In genomic region chr3:5141760-5142159, GRCh38 we compare ENCODE assay signal across 24 cellular contexts.
"Had no signal": no experiment of that assay in that cellular context is flagged by ENCODE, and none has a peak within 500 bp of the region (broad histone marks: within the 10 kb centered on the region; RNA-seq: fewer than 3 reads in every experiment).

No MANE protein-coding gene starts in this region.

- H3K27ac Mint-ChIP-seq: natural killer cell treated with Interleukin-12 subunit alpha and Interleukin-12 subunit beta and Interleukin-15 and Interleukin-18, amount 100 ng/mL, for 72 hours; progenitor cell of endocrine pancreas had no signal

- ATAC-seq: heart right ventricle; mucosa of descending colon; naive thymus-derived CD4-positive, alpha-beta T cell; natural killer cell treated with Interleukin-12 subunit alpha and Interleukin-12 subunit beta and Interleukin-15 and Interleukin-18, amount 100 ng/mL, for 72 hours; right cardiac atrium; sciatic nerve; stimulated activated naive CD8-positive, alpha-beta T cell treated with anti-CD3 and anti-CD28 coated beads, Interleukin-15, amount 100 ng/mL, for 72 hours had no signal

- H3K27me3 Mint-ChIP-seq: naive thymus-derived CD4-positive, alpha-beta T cell; natural killer cell treated with Interleukin-12 subunit alpha and Interleukin-12 subunit beta and Interleukin-15 and Interleukin-18, amount 100 ng/mL, for 72 hours; progenitor cell of endocrine pancreas; stimulated activated naive CD8-positive, alpha-beta T cell treated with anti-CD3 and anti-CD28 coated beads, Interleukin-15, amount 100 ng/mL, for 72 hours had no signal

- DNase-seq: heart right ventricle; islet precursor cell; left ventricle myocardium inferior; midbrain; mucosa of descending colon; naive thymus-derived CD4-positive, alpha-beta T cell; ovary; right cardiac atrium; stimulated activated CD4-positive, alpha-beta T cell treated with anti-CD3 and anti-CD28 coated beads, Interleukin-1b, Interleukin-23, amount 100 ng/mL, for 48 hours; stimulated activated CD4-positive, alpha-beta T cell treated with anti-CD3 and anti-CD28 coated beads, Interleukin-2, amount 100 ng/mL, for 48 hours; stimulated activated CD4-positive, alpha-beta T cell treated with anti-CD3 and anti-CD28 coated beads, Interleukin-4, amount 100 ng/mL, for 4 hours; stimulated activated CD8-positive, alpha-beta memory T cell treated with anti-CD3 and anti-CD28 coated beads, Interleukin-4, amount 100 ng/mL, for 48 hours; stimulated activated naive CD4-positive, alpha-beta T cell treated with Interleukin-2 at 50 U/mL for 16 hours; stimulated activated naive CD8-positive, alpha-beta T cell treated with anti-CD3 and anti-CD28 coated beads, Interleukin-15, amount 100 ng/mL, for 72 hours; substantia nigra; upper lobe of left lung had no signal

- H3K9me3 ChIP-seq: mucosa of descending colon, ovary, tibial nerve, upper lobe of left lung had no signal

- H2AFZ ChIP-seq: hepatocyte had no signal

- H3K4me2 ChIP-seq: hepatocyte, smooth muscle cell had no signal

- H3K4me3 ChIP-seq: heart right ventricle, hepatocyte, left ventricle myocardium inferior, lung, mucosa of descending colon, ovary, smooth muscle cell, tibial nerve, upper lobe of left lung had no signal

- H3K27ac ChIP-seq: heart right ventricle, hepatocyte, left ventricle myocardium inferior, ovary, tibial nerve had no signal

- H3K4me3 Mint-ChIP-seq: naive thymus-derived CD4-positive, alpha-beta T cell; natural killer cell treated with Interleukin-12 subunit alpha and Interleukin-12 subunit beta and Interleukin-15 and Interleukin-18, amount 100 ng/mL, for 72 hours had no signal

- FAIRE-seq: urothelium cell line had no signal

- H3K27me3 ChIP-seq: heart right ventricle, hepatocyte, ovary, tibial nerve, upper lobe of left lung had no signal

- H3K36me3 ChIP-seq: heart right ventricle, left ventricle myocardium inferior, ovary, tibial nerve, upper lobe of left lung had no signal
